9 cellular contexts compared by ENCODE assay signal in the genomic region with DNA sequence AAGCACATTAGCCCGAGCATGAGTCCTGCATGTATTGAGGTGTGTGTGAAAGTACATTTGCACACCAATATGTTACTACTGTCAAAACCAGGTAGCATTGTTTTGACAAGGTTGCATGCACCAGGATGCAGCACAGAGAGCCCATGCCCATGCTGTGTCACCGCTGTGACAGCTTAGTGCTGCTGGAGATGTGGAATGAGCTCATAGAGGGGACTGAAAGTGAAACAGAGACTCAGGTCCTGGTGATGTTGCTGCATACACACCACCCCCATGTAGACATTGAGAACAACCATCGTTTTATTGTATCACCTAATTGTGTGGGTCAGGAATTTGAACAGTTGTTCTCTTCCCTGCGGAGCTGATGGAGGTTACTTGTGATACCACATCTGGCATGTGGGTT.
A peak's percentile ranks its signal among the peaks of the same experiment; 100 is the strongest.
DNase-seq lines count a peak whose midpoint lies in the region; ATAC-seq and TF ChIP-seq lines count a peak whose summit lies in the region.
"Had no signal": no experiment of that assay in that cellular context is flagged by ENCODE, and none has a peak within 500 bp of the region (broad histone marks: within the 10 kb centered on the region; RNA-seq: fewer than 3 reads in every experiment).

No MANE protein-coding gene starts in this region.

- CTCF ChIA-PET in HEK293T (lab: Yijun Ruan, JAX): no interaction called here

- ATAC-seq in GM21576 (IDR thresholded peaks at IDR 0.05; ENCODE audit: unreplicated experiment) (peak; percentile 47), HG03139 (IDR thresholded peaks at IDR 0.05; ENCODE audit: unreplicated experiment) (no peak)

- peak; percentile 43 for DNase-seq in activated CD4-positive, alpha-beta T cell treated with anti-CD3 and anti-CD28 coated beads for 48 hours
- DNase-seq in activated CD4-positive, alpha-beta T cell treated with anti-CD3 and anti-CD28 coated beads for 1 hour: no peak
- peak; percentile 9 for DNase-seq in NAMALWA (ENCODE audit: low spot score)
- peak; percentile 27 for DNase-seq in stimulated activated CD4-positive, alpha-beta T cell treated with anti-CD3 and anti-CD28 coated beads, Interleukin-1b, Interleukin-23, amount 100 ng/mL, for 48 hours
- DNase-seq in HEK293T (ENCODE audit: extremely low spot score): no peak
- no peak for DNase-seq in cortex of kidney (lab: John Stamatoyannopoulos, UW)
- DNase-seq: NCI-H1105 treated with DMSO at 0.1 percent for 48 hours had no signal

- POLR2A ChIA-PET in HEK293T (lab: Yijun Ruan, JAX): no interaction called here

TF ChIP-seq in HEK293T, 16 proteins besides CTCF, POLR2A, EP300 and RAD21:
- TF ChIP-seq LEF1 (IDR thresholded peaks at IDR 0.05; ENCODE audit: borderline replicate concordance) (no peak), ELF4 (IDR thresholded peaks at IDR 0.05) (no peak), SP1 (IDR thresholded peaks at IDR 0.05) (no peak), FOXA1 (IDR thresholded peaks at IDR 0.05) (no peak), BHLHE40 (IDR thresholded peaks at IDR 0.05; ENCODE audit: borderline replicate concordance) (no peak), NFRKB (IDR thresholded peaks at IDR 0.05) (no peak), SUZ12 (IDR thresholded peaks at IDR 0.05) (no peak), CTBP1 (IDR thresholded peaks at IDR 0.05; ENCODE audit: borderline replicate concordance) (no peak), FOXK2 (IDR thresholded peaks at IDR 0.05) (no peak), TARDBP (IDR thresholded peaks at IDR 0.05) (no peak)
- TF ChIP-seq, protein P1, sequence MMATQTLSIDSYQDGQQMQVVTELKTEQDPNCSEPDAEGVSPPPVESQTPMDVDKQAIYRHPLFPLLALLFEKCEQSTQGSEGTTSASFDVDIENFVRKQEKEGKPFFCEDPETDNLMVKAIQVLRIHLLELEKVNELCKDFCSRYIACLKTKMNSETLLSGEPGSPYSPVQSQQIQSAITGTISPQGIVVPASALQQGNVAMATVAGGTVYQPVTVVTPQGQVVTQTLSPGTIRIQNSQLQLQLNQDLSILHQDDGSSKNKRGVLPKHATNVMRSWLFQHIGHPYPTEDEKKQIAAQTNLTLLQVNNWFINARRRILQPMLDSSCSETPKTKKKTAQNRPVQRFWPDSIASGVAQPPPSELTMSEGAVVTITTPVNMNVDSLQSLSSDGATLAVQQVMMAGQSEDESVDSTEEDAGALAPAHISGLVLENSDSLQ (IDR thresholded peaks at IDR 0.05): no peak
TF ChIP-seq in HEK293T: peak in this region for 0.

Comparison
In these comparisons a context has a peak if more than half of its experiments do, and no peak if none do; other contexts are left out.
1. DNase-seq: peak in activated CD4-positive, alpha-beta T cell treated with anti-CD3 and anti-CD28 coated beads for 48 hours (single experiment), NAMALWA (single experiment) and stimulated activated CD4-positive, alpha-beta T cell treated with anti-CD3 and anti-CD28 coated beads, Interleukin-1b, Interleukin-23, amount 100 ng/mL, for 48 hours (single experiment); none in activated CD4-positive, alpha-beta T cell treated with anti-CD3 and anti-CD28 coated beads for 1 hour (single experiment), HEK293T (single experiment) and cortex of kidney (single experiment).